In the genomic region with DNA sequence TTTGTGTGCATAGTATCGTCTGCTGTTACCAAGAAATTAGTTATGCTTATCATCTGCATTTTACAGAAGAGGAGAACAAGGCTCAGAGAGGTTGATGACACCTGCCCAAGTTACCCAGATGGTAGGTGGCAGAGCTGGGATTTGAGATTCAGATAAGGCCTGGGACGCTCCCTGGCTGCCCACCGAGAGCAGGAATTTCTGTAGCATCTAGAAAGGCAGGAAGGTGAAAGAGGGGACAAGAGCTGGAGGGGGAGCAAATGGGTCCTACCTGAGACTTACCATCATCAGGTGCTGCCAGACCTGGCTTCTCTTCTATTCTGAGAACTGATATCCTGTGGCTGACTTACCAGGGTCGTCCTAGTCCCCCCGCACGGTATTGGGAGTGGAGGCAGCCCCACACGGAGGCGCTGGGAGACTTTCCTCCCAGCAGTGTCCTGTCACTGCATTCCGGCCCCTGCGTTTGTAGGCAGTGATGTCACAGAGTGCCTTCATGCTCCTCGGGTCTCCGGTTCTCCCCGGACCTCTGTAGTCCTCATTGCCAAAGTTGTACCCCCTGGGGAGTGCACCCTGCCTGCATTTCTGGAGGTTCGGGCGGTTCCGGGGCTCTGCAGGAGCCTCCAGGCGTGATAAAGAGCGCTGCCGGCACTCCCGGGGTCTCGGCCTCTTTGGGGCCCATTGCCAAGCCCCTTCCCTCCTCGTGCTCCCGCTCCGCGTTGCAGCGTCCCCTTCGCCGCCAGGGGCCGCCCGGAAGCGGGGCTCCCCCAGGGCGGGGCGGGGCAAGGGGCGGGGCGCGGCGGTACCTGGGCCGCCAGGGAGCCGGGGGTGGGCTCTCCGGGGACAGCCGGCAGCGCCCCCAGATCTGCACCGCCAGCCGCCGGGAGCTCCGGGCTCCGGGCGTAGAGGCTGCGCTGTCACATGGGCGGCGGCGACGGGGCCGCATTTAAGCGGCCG, we compare ENCODE assay signal across 1 cellular context.
TF ChIP-seq lines count a peak whose summit lies in the region.

Gene CABP1 (plus strand): TSS at position 856 of the 951 bp plus-strand sequence. CDS start 60 bp downstream, at position 916.

TF ChIP-seq in endothelial cell of umbilical vein, 7 proteins besides CTCF, POLR2A, EP300 and RAD21:
- TF ChIP-seq MYC (IDR thresholded peaks at IDR 0.05; ENCODE audit: low read depth, low read length) (no peak), FOS (IDR thresholded peaks at IDR 0.05; ENCODE audit: borderline replicate concordance, insufficient read depth, low read length) (no peak), EZH2 (IDR thresholded peaks at IDR 0.05; ENCODE audit: borderline replicate concordance, low read depth, low read length, severe bottlenecking) (no peak), POLR2AphosphoS5 (IDR thresholded peaks at IDR 0.05; ENCODE audit: insufficient read depth, low read depth, low read length) (no peak)
